Comparison of ENCODE assay signal across 20 cellular contexts in genomic region chr20:6802227-6802626, GRCh38. TPM values are rescaled to one million over a fixed set of nuclear protein-coding genes. Genes with fewer than 3 reads are reported as not detected.
DNase-seq lines count a peak whose midpoint lies in the region; ATAC-seq and TF ChIP-seq lines count a peak whose summit lies in the region.
"Had no signal": no experiment of that assay in that cellular context is flagged by ENCODE, and none has a peak within 500 bp of the region (broad histone marks: within the 10 kb centered on the region; RNA-seq: fewer than 3 reads in every experiment).

No MANE protein-coding gene starts in this region.

- DNase-seq in left cardiac atrium: no peak
- DNase-seq in heart left ventricle: no peak
- peak; percentile 68 for DNase-seq in amniotic epithelial cell (ENCODE audit: low read depth)
- peak; percentile 44 for DNase-seq in iris pigment epithelial cell (ENCODE audit: low read depth)
- no peak for DNase-seq in occipital lobe (lab: John Stamatoyannopoulos, UW)
- no peak for DNase-seq in testis
- DNase-seq in activated gamma-delta T cell (lab: John Stamatoyannopoulos, UW): no peak
- DNase-seq: CD4-positive, alpha-beta memory T cell; H7; HFFc6; NCI-H1092 treated with DMSO at 0.1 percent for 48 hours; NCI-H146; NCI-H2029 treated with DMSO at 0.1 percent for 48 hours; NCI-H2171; NCI-H446; NCI-H526 treated with DMSO at 0.1 percent for 48 hours; Right ventricle myocardium superior had no signal

- H3K36me3 ChIP-seq in heart left ventricle: no peaks in the 10 kb centered on the region
- H3K36me3 ChIP-seq in testis (ENCODE audit: low read depth, missing control alignments): no peaks in the 10 kb centered on the region
- H3K36me3 ChIP-seq: BLaER1 had no signal

- H3K27ac ChIP-seq in heart left ventricle (no peak overlapping the region), testis (no peak overlapping the region)
- H3K27ac ChIP-seq: BLaER1, KMS-11 had no signal

- no peaks in the 10 kb centered on the region for H3K4me1 ChIP-seq in heart left ventricle
- H3K4me1 ChIP-seq in testis: no peaks in the 10 kb centered on the region
- H3K4me1 ChIP-seq: BLaER1 had no signal

- TF ChIP-seq CTCF in heart left ventricle (IDR thresholded peaks at IDR 0.05): no peak
- no peak for TF ChIP-seq CTCF in testis (IDR thresholded peaks at IDR 0.05)

- intact Hi-C loops in left cardiac atrium (cut with DNase I) (no loop called here), heart left ventricle (cut with DNase I) (no loop called here), testis (cut with DNase I; ENCODE audit: low total_unique reads) (no loop called here)

- TF ChIP-seq POLR2A in heart left ventricle (IDR thresholded peaks at IDR 0.05) (no peak), testis (IDR thresholded peaks at IDR 0.05) (no peak)

- H3K27me3 ChIP-seq in heart left ventricle: peaks cover 0 to 6% (median 0%) of the 10 kb centered on the region in 9 donors
- no peaks in the 10 kb centered on the region for H3K27me3 ChIP-seq in testis
- H3K27me3 ChIP-seq: BLaER1 had no signal

- WGBS in heart left ventricle, 4 donors: 86 to 92% (median 90%) methylated on average over 2 of the region's 2 CpGs
- 95% methylated on average over 2 of the region's 2 CpGs for WGBS in testis, 2 donors

- peak; percentile 44 to 89 for ATAC-seq in left cardiac atrium
- no peak for ATAC-seq in heart left ventricle
- ATAC-seq: Panc1 had no signal

- H3K9me3 ChIP-seq in heart left ventricle: peaks cover 0 to 10% (median 0%) of the 10 kb centered on the region in 12 donors
- H3K9me3 ChIP-seq in testis: no peaks in the 10 kb centered on the region

- H3K4me3 ChIP-seq in heart left ventricle (no peak overlapping the region), testis (no peak overlapping the region)
- H3K4me3 ChIP-seq: BLaER1 had no signal

RNA-seq across cellular contexts. Expression of gene BMP2, which starts 34.7 kb away (rescaled TPM):
- 1 to 10 TPM; 4.7 to 6.1 TPM for total RNA-seq in left cardiac atrium
- 1 to 10 TPM in 7 of 9 donors, under 1 TPM in 2; 0.72 to 6.2 (median 2.3) TPM for total RNA-seq in heart left ventricle
- 1 to 10 TPM in 1 of 2 donors, under 1 TPM in 1; 0.91 to 1.1 TPM for polyA plus RNA-seq in heart left ventricle
- total RNA-seq in occipital lobe: 5.3 TPM
- total RNA-seq in testis: 1 to 10 TPM; 1.7 to 3.8 TPM
- 1.8 TPM for polyA plus RNA-seq in testis (ENCODE audit: insufficient read depth, low read depth, low replicate concordance)
- total RNA-seq: CD4-positive, alpha-beta memory T cell had no signal
- polyA plus RNA-seq: CD4-positive, alpha-beta memory T cell had no signal

Comparison
In these comparisons a context has a peak if more than half of its experiments do, and no peak if none do; other contexts are left out.
1. ATAC-seq: peak in left cardiac atrium (2 of 2); none in heart left ventricle (0 of 4).
2. DNase-seq: peak in amniotic epithelial cell (single experiment) and iris pigment epithelial cell (single experiment); none in left cardiac atrium (single experiment), heart left ventricle (0 of 5), occipital lobe (single experiment), testis (single experiment) and activated gamma-delta T cell (single experiment).